Comparison of ENCODE assay signal across 12 cellular contexts in the genomic region with DNA sequence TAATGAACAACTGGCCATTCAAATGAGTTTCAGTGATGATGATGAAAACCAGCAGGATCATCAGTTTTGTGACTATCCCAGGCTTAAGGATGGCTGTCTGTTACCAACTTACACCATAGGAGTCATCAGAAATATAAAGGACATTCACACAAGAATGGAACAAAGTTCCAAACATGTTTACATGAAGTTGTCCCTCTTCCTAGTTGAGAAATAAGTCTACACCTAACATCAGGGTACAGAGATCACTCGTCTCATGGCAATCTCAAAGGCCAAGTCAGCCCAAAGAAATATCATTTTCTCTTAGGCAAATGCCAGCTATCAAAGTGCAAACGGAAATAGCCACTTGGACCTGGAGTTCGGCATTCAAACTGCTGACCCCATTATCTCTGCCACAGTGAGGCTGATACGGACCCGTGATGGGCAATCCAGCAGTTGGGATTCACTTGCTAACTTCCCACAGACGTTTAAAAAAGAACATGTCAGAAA.
"Had no signal": no experiment of that assay in that cellular context is flagged by ENCODE, and none has a peak within 500 bp of the region (broad histone marks: within the 10 kb centered on the region; RNA-seq: fewer than 3 reads in every experiment).

No MANE protein-coding gene starts in this region.

- H3K27ac ChIP-seq: epithelial cell of prostate, gastrocnemius medialis had no signal

- H3K4me3 ChIP-seq: coronary artery, gastrocnemius medialis, heart right ventricle had no signal

- H3K9me3 ChIP-seq: gastrocnemius medialis, heart right ventricle had no signal

- FAIRE-seq: keratinocyte had no signal

- ATAC-seq: activated T-cell treated with anti-CD3 and anti-CD28 coated beads, Interleukin-2, amount 50 U/mL, for 72 hours; effector memory CD8-positive, alpha-beta T cell; stimulated activated memory B cell treated with anti-CD40 and anti-IgM and Interleukin-4, amounts not matched to agents 10 μg/mL and 1 μg/mL and 100 μg/mL, for 72 hours had no signal

- H3K36me3 ChIP-seq: gastrocnemius medialis had no signal

- DNase-seq: activated CD4-positive, alpha-beta memory T cell treated with anti-CD3 and anti-CD28 coated beads, Interleukin-2, amount 10 ng/mL, durations not matched to agents 7 days and 5 days; activated T-cell treated with anti-CD3 and anti-CD28 coated beads, Interleukin-2, amount 50 U/mL, for 72 hours; aorta; effector memory CD8-positive, alpha-beta T cell; gastrocnemius medialis; heart right ventricle; SW 1271; trophoblast cell had no signal

- H3K27me3 ChIP-seq: gastrocnemius medialis, heart right ventricle had no signal
